ENCODE assay signal across 11 cellular contexts in the genomic region with DNA sequence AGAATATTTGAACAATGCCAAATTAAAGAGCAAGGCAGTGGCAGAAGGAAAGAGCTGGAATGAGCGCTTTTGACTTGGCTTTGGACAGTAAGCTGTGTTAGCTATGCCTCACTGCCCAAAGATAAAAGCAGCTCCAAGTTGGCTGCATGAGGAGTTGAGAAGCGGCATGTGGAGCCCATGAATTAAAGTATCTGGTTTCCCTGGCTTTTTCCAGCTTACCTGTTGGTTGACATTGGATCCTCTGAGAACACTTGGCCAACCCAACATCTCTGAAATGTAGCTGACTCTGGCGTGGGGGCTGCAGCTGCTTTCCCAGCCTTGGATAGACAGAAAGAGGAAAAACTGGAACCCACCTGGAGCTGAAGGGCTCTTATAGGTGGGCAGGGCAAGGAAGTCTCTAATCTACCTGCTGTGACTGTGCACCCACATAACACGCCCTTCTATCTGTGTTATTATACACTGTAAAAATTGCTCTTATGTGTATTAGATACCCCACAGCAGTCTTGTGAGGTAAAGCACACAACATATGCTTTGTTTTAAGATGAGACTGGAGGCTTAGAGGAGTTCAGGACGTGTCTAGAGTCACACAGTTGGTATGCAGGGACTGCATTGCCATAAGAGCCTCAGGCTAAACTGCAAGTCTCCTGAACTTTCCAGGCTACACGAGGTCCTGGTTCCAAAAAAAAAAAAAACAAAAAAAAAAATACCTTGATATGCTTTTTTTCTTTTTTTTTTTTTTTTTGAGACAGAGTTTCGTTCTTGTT. TPM values are rescaled to one million over a fixed set of nuclear protein-coding genes. Genes with fewer than 3 reads are reported as not detected.
DNase-seq lines count a peak whose midpoint lies in the region; ATAC-seq, FAIRE-seq and TF ChIP-seq lines count a peak whose summit lies in the region.
"Had no signal": no experiment of that assay in that cellular context is flagged by ENCODE, and none has a peak within 500 bp of the region (broad histone marks: within the 10 kb centered on the region; RNA-seq: fewer than 3 reads in every experiment).

No MANE protein-coding gene starts in this region.

- peak; percentile 66 for FAIRE-seq in H54 (lab: Jason Lieb, UNC)

- no peak for TF ChIP-seq POLR2A in H54 (IDR thresholded peaks at IDR 0.05; ENCODE audit: low read depth, low read length)

- H3K4me1 Mint-ChIP-seq in natural killer cell treated with Interleukin-12 subunit alpha and Interleukin-12 subunit beta and Interleukin-15 and Interleukin-18, amount 100 ng/mL, for 72 hours (ENCODE audit: low read depth in 2 of 2), result peaks cover 23 to 31% of the 10 kb centered on the region in 2 donors

- TF ChIP-seq CTCF in AG09319 (IDR thresholded peaks at IDR 0.05; ENCODE audit: low read depth, low read length), result no peak

- H3K9me3 Mint-ChIP-seq in natural killer cell treated with Interleukin-12 subunit alpha and Interleukin-12 subunit beta and Interleukin-15 and Interleukin-18, amount 100 ng/mL, for 72 hours, result no peaks in the 10 kb centered on the region
- H3K9me3 Mint-ChIP-seq: activated T-cell treated with anti-CD3 and anti-CD28 coated beads, Interleukin-2, amount 50 U/mL, for 72 hours had no signal

- no peaks in the 10 kb centered on the region for H3K36me3 Mint-ChIP-seq in natural killer cell treated with Interleukin-12 subunit alpha and Interleukin-12 subunit beta and Interleukin-15 and Interleukin-18, amount 100 ng/mL, for 72 hours

- no peak for ATAC-seq in natural killer cell treated with Interleukin-12 subunit alpha and Interleukin-12 subunit beta and Interleukin-15 and Interleukin-18, amount 100 ng/mL, for 72 hours
- no peak for ATAC-seq in left cardiac atrium
- ATAC-seq in GM21526 (IDR thresholded peaks at IDR 0.05; ENCODE audit: low FRiP score, unreplicated experiment), result no peak
- no peak for ATAC-seq in GM18511 (IDR thresholded peaks at IDR 0.05; ENCODE audit: unreplicated experiment)
- ATAC-seq: activated T-cell treated with anti-CD3 and anti-CD28 coated beads, Interleukin-2, amount 50 U/mL, for 72 hours had no signal

- intact Hi-C loops in left cardiac atrium (cut with DNase I), result no loop called here

- H3K27ac Mint-ChIP-seq in natural killer cell treated with Interleukin-12 subunit alpha and Interleukin-12 subunit beta and Interleukin-15 and Interleukin-18, amount 100 ng/mL, for 72 hours, result no peak overlapping the region
- H3K27ac Mint-ChIP-seq: activated T-cell treated with anti-CD3 and anti-CD28 coated beads, Interleukin-2, amount 50 U/mL, for 72 hours had no signal

- DNase-seq in AG09319 (ENCODE audit: extremely low read depth, low read depth), result peak; percentile 67
- no peak for DNase-seq in H54 (ENCODE audit: insufficient read length, low spot score)
- peak; percentile 21 for DNase-seq in NCI-H524 treated with DMSO at 0.1 percent for 48 hours (lab: John Stamatoyannopoulos, UW)
- DNase-seq in fibroblast of gingiva (ENCODE audit: low read depth), result peak; percentile 82
- no peak for DNase-seq in natural killer cell treated with Interleukin-12 subunit alpha and Interleukin-12 subunit beta and Interleukin-15 and Interleukin-18, amount 100 ng/mL, for 72 hours (ENCODE audit: low spot score)
- no peak for DNase-seq in left cardiac atrium
- DNase-seq: activated T-cell treated with anti-CD3 and anti-CD28 coated beads, Interleukin-2, amount 50 U/mL, for 72 hours; DMS53; effector CD8-positive, alpha-beta T cell had no signal

- no peaks in the 10 kb centered on the region for H3K27me3 Mint-ChIP-seq in natural killer cell treated with Interleukin-12 subunit alpha and Interleukin-12 subunit beta and Interleukin-15 and Interleukin-18, amount 100 ng/mL, for 72 hours

- H3K4me3 Mint-ChIP-seq in natural killer cell treated with Interleukin-12 subunit alpha and Interleukin-12 subunit beta and Interleukin-15 and Interleukin-18, amount 100 ng/mL, for 72 hours, result no peak overlapping the region
- H3K4me3 Mint-ChIP-seq: activated T-cell treated with anti-CD3 and anti-CD28 coated beads, Interleukin-2, amount 50 U/mL, for 72 hours had no signal

RNA-seq across cellular contexts. Expression of a gene that starts 5.8 kb away (rescaled TPM):
- 1 to 10 TPM; 3.4 to 3.5 TPM for total RNA-seq in natural killer cell treated with Interleukin-12 subunit alpha and Interleukin-12 subunit beta and Interleukin-15 and Interleukin-18, amount 100 ng/mL, for 72 hours
- total RNA-seq in left cardiac atrium, result 1 to 10 TPM; 4.7 to 4.9 TPM

Comparison
In these comparisons a context has a peak if more than half of its experiments do, and no peak if none do; other contexts are left out.
1. DNase-seq: peak in AG09319 (single experiment), NCI-H524 treated with DMSO at 0.1 percent for 48 hours (single experiment) and fibroblast of gingiva (single experiment); none in H54 (single experiment), natural killer cell treated with Interleukin-12 subunit alpha and Interleukin-12 subunit beta and Interleukin-15 and Interleukin-18, amount 100 ng/mL, for 72 hours (single experiment) and left cardiac atrium (single experiment).